13 cellular contexts compared by ENCODE assay signal in genomic region chr2:232320038-232320790, GRCh38. TPM values are rescaled to one million over a fixed set of nuclear protein-coding genes. Genes with fewer than 3 reads are reported as not detected.
DNase-seq lines count a peak whose midpoint lies in the region; ATAC-seq and TF ChIP-seq lines count a peak whose summit lies in the region.
"Had no signal": no experiment of that assay in that cellular context is flagged by ENCODE, and none has a peak within 500 bp of the region (broad histone marks: within the 10 kb centered on the region; RNA-seq: fewer than 3 reads in every experiment).

No MANE protein-coding gene starts in this region.

- no peak overlapping the region for H2BK5ac ChIP-seq in H9 (ENCODE audit: insufficient read length, low read length)

- H4K5ac ChIP-seq in H9 (ENCODE audit: insufficient read length, low read depth, low read length), result no peak overlapping the region

- no peak overlapping the region for H3K9ac ChIP-seq in H9 (ENCODE audit: extremely low read depth, insufficient read length, low read length)

- H3K4me1 Mint-ChIP-seq in T-helper 2 cell treated with Interferon-gamma antibody and Interleukin-4, amounts not matched to agents 5 μg/mL and 100 μg/mL, for 36 hours (ENCODE audit: low read depth), result peaks cover 58% of the 10 kb centered on the region
- peaks cover 44% of the 10 kb centered on the region for H3K4me1 Mint-ChIP-seq in dendritic cell treated with granulocyte-macrophage colony-stimulating factor and Interleukin-4, amounts not matched to agents 40 ng/mL and 50 ng/mL, for 4 days (ENCODE audit: low read depth)
- peaks cover 19 to 27% of the 10 kb centered on the region in 2 experiments for H3K4me1 Mint-ChIP-seq in H9

- no peak for TF ChIP-seq CTCF in H9 (conservative IDR thresholded peaks at IDR 0.05)

- no peak overlapping the region for H2BK15ac ChIP-seq in H9 (ENCODE audit: low read depth, low read length)

- no peak overlapping the region for H3K18ac ChIP-seq in H9 (ENCODE audit: insufficient read length, low read depth, low read length)

- H3K27me3 Mint-ChIP-seq in T-helper 2 cell treated with Interferon-gamma antibody and Interleukin-4, amounts not matched to agents 5 μg/mL and 100 μg/mL, for 36 hours (ENCODE audit: low read depth), result no peaks in the 10 kb centered on the region
- no peaks in the 10 kb centered on the region for H3K27me3 Mint-ChIP-seq in dendritic cell treated with granulocyte-macrophage colony-stimulating factor and Interleukin-4, amounts not matched to agents 40 ng/mL and 50 ng/mL, for 4 days
- H3K27me3 Mint-ChIP-seq in H9 (ENCODE audit: low read depth), result no peaks in the 10 kb centered on the region
- H3K27me3 Mint-ChIP-seq: type B pancreatic cell had no signal

- H3K4me2 ChIP-seq in H9 (ENCODE audit: insufficient read depth, insufficient read length, low read length), result no peak overlapping the region

- no peak for ATAC-seq in HG03159 (IDR thresholded peaks at IDR 0.05; ENCODE audit: unreplicated experiment)

- peak overlapping the region; percentile 89 for H3K27ac Mint-ChIP-seq in T-helper 2 cell treated with Interferon-gamma antibody and Interleukin-4, amounts not matched to agents 5 μg/mL and 100 μg/mL, for 36 hours
- peak overlapping the region; percentile 89 for H3K27ac Mint-ChIP-seq in dendritic cell treated with granulocyte-macrophage colony-stimulating factor and Interleukin-4, amounts not matched to agents 40 ng/mL and 50 ng/mL, for 4 days
- H3K27ac Mint-ChIP-seq in H9, result no peak overlapping the region; a peak in 1 of 7 replicates
- H3K27ac Mint-ChIP-seq: type B pancreatic cell had no signal

- intact Hi-C loops in dendritic cell treated with granulocyte-macrophage colony-stimulating factor and Interleukin-4, amounts not matched to agents 40 ng/mL and 50 ng/mL, for 4 days (cut with micrococcal nuclease), result no loop called here

- H4K8ac ChIP-seq in H9 (replicated peaks; ENCODE audit: insufficient read length, low read depth, low read length), result no peak overlapping the region

- H3K4me3 Mint-ChIP-seq in T-helper 2 cell treated with Interferon-gamma antibody and Interleukin-4, amounts not matched to agents 5 μg/mL and 100 μg/mL, for 36 hours, result peak overlapping the region; percentile 65
- H3K4me3 Mint-ChIP-seq in dendritic cell treated with granulocyte-macrophage colony-stimulating factor and Interleukin-4, amounts not matched to agents 40 ng/mL and 50 ng/mL, for 4 days, result no peak overlapping the region
- no peak overlapping the region; a peak in 1 of 5 replicates for H3K4me3 Mint-ChIP-seq in H9
- H3K4me3 Mint-ChIP-seq: type B pancreatic cell had no signal

- H3K23me2 ChIP-seq in H9 (ENCODE audit: insufficient read length, low read depth, low read length, poor library complexity, severe bottlenecking), result no peaks in the 10 kb centered on the region

- H3K4me1 ChIP-seq in H9 (ENCODE audit: insufficient read depth, low read length), result no peaks in the 10 kb centered on the region

- H3K9me3 ChIP-seq in H9 (ENCODE audit: control insufficient read depth, low read depth, low read length), result no peaks in the 10 kb centered on the region

- H3K14ac ChIP-seq in H9 (ENCODE audit: insufficient read depth, low read length), result no peak overlapping the region

- H3K79me2 ChIP-seq in H9 (ENCODE audit: insufficient read depth, low read length), result no peaks in the 10 kb centered on the region

- no peaks in the 10 kb centered on the region for H3K9me3 Mint-ChIP-seq in T-helper 2 cell treated with Interferon-gamma antibody and Interleukin-4, amounts not matched to agents 5 μg/mL and 100 μg/mL, for 36 hours
- no peaks in the 10 kb centered on the region for H3K9me3 Mint-ChIP-seq in dendritic cell treated with granulocyte-macrophage colony-stimulating factor and Interleukin-4, amounts not matched to agents 40 ng/mL and 50 ng/mL, for 4 days
- H3K9me3 Mint-ChIP-seq in H9, result no peaks in the 10 kb centered on the region
- H3K9me3 Mint-ChIP-seq: type B pancreatic cell had no signal

- H3T11ph ChIP-seq in H9 (ENCODE audit: low read length), result no peak overlapping the region

- no peak overlapping the region for H2BK120ac ChIP-seq in H9 (ENCODE audit: low read depth, low read length, poor library complexity, severe bottlenecking)

- no peak overlapping the region for H4K91ac ChIP-seq in H9 (ENCODE audit: insufficient read length, low read depth, low read length)

- no peaks in the 10 kb centered on the region for H4K20me1 ChIP-seq in H9 (ENCODE audit: control insufficient read depth, insufficient read depth, insufficient read length)

- H3K56ac ChIP-seq in H9 (ENCODE audit: insufficient read length, low read depth, low read length), result no peak overlapping the region

- H2AK5ac ChIP-seq in H9 (ENCODE audit: insufficient read length, low read length), result no peak overlapping the region

- no peak overlapping the region for H3K27ac ChIP-seq in H9 (ENCODE audit: insufficient read length, low read depth, low read length)

- H2AFZ ChIP-seq in H9 (ENCODE audit: low read length), result no peak overlapping the region

- H3K23ac ChIP-seq in H9 (ENCODE audit: insufficient read length, low read depth, low read length), result no peak overlapping the region

- no peaks in the 10 kb centered on the region for H3K27me3 ChIP-seq in H9 (ENCODE audit: insufficient read depth, low read length)

- H3K4ac ChIP-seq in H9 (ENCODE audit: low read depth, low read length), result no peak overlapping the region

- no peaks in the 10 kb centered on the region for H3K79me1 ChIP-seq in H9 (ENCODE audit: insufficient read depth, low read depth, low read length, poor library complexity, severe bottlenecking)

- H2BK12ac ChIP-seq in H9 (ENCODE audit: insufficient read length, low read depth, low read length), result no peak overlapping the region

- H2BK20ac ChIP-seq in H9 (ENCODE audit: low read depth, low read length, poor library complexity, severe bottlenecking), result no peak overlapping the region

- H3K36me3 Mint-ChIP-seq in T-helper 2 cell treated with Interferon-gamma antibody and Interleukin-4, amounts not matched to agents 5 μg/mL and 100 μg/mL, for 36 hours (ENCODE audit: low read depth), result peaks cover 2% of the 10 kb centered on the region
- no peaks in the 10 kb centered on the region for H3K36me3 Mint-ChIP-seq in dendritic cell treated with granulocyte-macrophage colony-stimulating factor and Interleukin-4, amounts not matched to agents 40 ng/mL and 50 ng/mL, for 4 days (ENCODE audit: low read depth)
- no peaks in the 10 kb centered on the region; a peak in 2 of 7 replicates for H3K36me3 Mint-ChIP-seq in H9 (ENCODE audit: insufficient read depth in 1 of 3, low read depth in 3 of 3)

- no CpG with 5 or more reads among the region's 7 CpGs for WGBS in H9 (ENCODE audit: extremely low coverage, insufficient read length, low lambda C conversion rate)

- DNase-seq in activated effector memory CD4-positive, alpha-beta T cell treated with anti-CD3 and anti-CD28 coated beads, Interleukin-2, amount 50 U/mL, for 16 hours, result peak; percentile 52
- no peak for DNase-seq in activated effector memory CD4-positive, alpha-beta T cell treated with Interleukin-2 at 50 U/mL for 16 hours
- DNase-seq in T-helper 2 cell treated with Interferon-gamma antibody and Interleukin-4, amounts not matched to agents 5 μg/mL and 100 μg/mL, for 36 hours (ENCODE audit: low spot score), result no peak
- DNase-seq in smooth muscle cell of the brain vasculature (ENCODE audit: low read depth, low spot score) (peak; percentile 17), H9 (no peak), dedifferentiated amniotic fluid mesenchymal stem cell (ENCODE audit: extremely low spot score) (no peak)
- DNase-seq: activated CD4-positive, alpha-beta T cell treated with anti-CD3 and anti-CD28 coated beads for 1 hour; mammary epithelial cell had no signal

RNA-seq across cellular contexts. Expression of gene ALPP, which starts 58.3 kb away (rescaled TPM):
- 0.15 and 0.20 TPM in 2 replicates for total RNA-seq in H9 (2021)
- total RNA-seq: fibroblast of lung, mammary epithelial cell, osteocyte had no signal

Comparison
In these comparisons a context has a peak if more than half of its experiments do, and no peak if none do; other contexts are left out.
1. DNase-seq: peak in activated effector memory CD4-positive, alpha-beta T cell treated with anti-CD3 and anti-CD28 coated beads, Interleukin-2, amount 50 U/mL, for 16 hours (single experiment) and smooth muscle cell of the brain vasculature (single experiment); none in activated effector memory CD4-positive, alpha-beta T cell treated with Interleukin-2 at 50 U/mL for 16 hours (single experiment), T-helper 2 cell treated with Interferon-gamma antibody and Interleukin-4, amounts not matched to agents 5 μg/mL and 100 μg/mL, for 36 hours (single experiment), H9 (single experiment) and dedifferentiated amniotic fluid mesenchymal stem cell (single experiment).
2. H3K27ac Mint-ChIP-seq: peak in T-helper 2 cell treated with Interferon-gamma antibody and Interleukin-4, amounts not matched to agents 5 μg/mL and 100 μg/mL, for 36 hours (single experiment) and dendritic cell treated with granulocyte-macrophage colony-stimulating factor and Interleukin-4, amounts not matched to agents 40 ng/mL and 50 ng/mL, for 4 days (single experiment); none in H9 (0 of 3).